Comparison of ENCODE assay signal across 14 cellular contexts in genomic region chr16:4882261-4882632, GRCh38. TPM values are rescaled to one million over a fixed set of nuclear protein-coding genes. Genes with fewer than 3 reads are reported as not detected.
DNase-seq lines count a peak whose midpoint lies in the region; ATAC-seq and TF ChIP-seq lines count a peak whose summit lies in the region.
"Had no signal": no experiment of that assay in that cellular context is flagged by ENCODE, and none has a peak within 500 bp of the region (broad histone marks: within the 10 kb centered on the region; RNA-seq: fewer than 3 reads in every experiment).

No MANE protein-coding gene starts in this region.

- H3K36me3 ChIP-seq in heart left ventricle (peaks cover 15 to 100% (median 96%) of the 10 kb centered on the region in 9 donors), thyroid gland (peaks cover 77 to 87% of the 10 kb centered on the region in 2 donors)

- WGBS in heart left ventricle, 4 donors = 32 to 44% (median 35%) methylated on average over 4 of the region's 4 CpGs
- WGBS in thyroid gland, 2 donors = 36% methylated on average over 4 of the region's 4 CpGs

- H3K9me3 Mint-ChIP-seq in activated T-cell treated with anti-CD3 and anti-CD28 coated beads, Interleukin-2, amount 50 U/mL, for 4 hours = no peaks in the 10 kb centered on the region
- H3K9me3 Mint-ChIP-seq: neural crest cell; stimulated activated effector memory CD8-positive, alpha-beta T cell treated with anti-CD3 and anti-CD28 coated beads, Interleukin-12 subunit alpha, Interleukin-12 subunit beta, amount 100 ng/mL, for 72 hours had no signal

- ATAC-seq in heart left ventricle (no peak), Right ventricle myocardium superior (ENCODE audit: poor library complexity) (no peak)
- ATAC-seq in activated T-cell treated with anti-CD3 and anti-CD28 coated beads, Interleukin-2, amount 50 U/mL, for 4 hours = no peak
- ATAC-seq: activated CD4-positive, alpha-beta T cell treated with anti-CD3 and anti-CD28 coated beads for 36 hours; stimulated activated effector memory CD8-positive, alpha-beta T cell treated with anti-CD3 and anti-CD28 coated beads, Interleukin-12 subunit alpha, Interleukin-12 subunit beta, amount 100 ng/mL, for 72 hours had no signal

- DNase-seq in heart left ventricle (no peak), Right ventricle myocardium superior (no peak), T1000 (lab: John Stamatoyannopoulos, UW) (peak; percentile 21), fibroblast of pulmonary artery (ENCODE audit: low read depth) (peak; percentile 61), thyroid gland (peak in 1 of 2 donors; percentile 46), retina (no peak), nucleus accumbens (lab: John Stamatoyannopoulos, UW) (no peak)
- no peak for DNase-seq in activated T-cell treated with anti-CD3 and anti-CD28 coated beads, Interleukin-2, amount 50 U/mL, for 4 hours
- DNase-seq: activated CD4-positive, alpha-beta T cell treated with anti-CD3 and anti-CD28 coated beads for 36 hours; foreskin melanocyte; kidney had no signal

- H3K27me3 ChIP-seq in heart left ventricle (no peaks in the 10 kb centered on the region), thyroid gland (no peaks in the 10 kb centered on the region)
- H3K27me3 ChIP-seq: BLaER1 treated with 17β-estradiol and CSF1 and Interleukin-3, amounts not matched to agents 10 nM and 100 nM had no signal

- TF ChIP-seq POLR2A in heart left ventricle (IDR thresholded peaks at IDR 0.05) (no peak), thyroid gland (IDR thresholded peaks at IDR 0.05) (no peak)

- intact Hi-C loops in heart left ventricle (cut with DNase I) = no loop called here
- intact Hi-C loops in Right ventricle myocardium superior (cut with DNase I) = no loop called here
- intact Hi-C loops in thyroid gland (cut with DNase I) = loop anchor here (5.0 kb wide), 1 partner anchor 55 kb away; the partner anchor contains the start of gene PPL

- no peak overlapping the region for H3K4me3 Mint-ChIP-seq in activated T-cell treated with anti-CD3 and anti-CD28 coated beads, Interleukin-2, amount 50 U/mL, for 4 hours
- H3K4me3 Mint-ChIP-seq: activated CD4-positive, alpha-beta T cell treated with anti-CD3 and anti-CD28 coated beads for 36 hours; neural crest cell; stimulated activated effector memory CD8-positive, alpha-beta T cell treated with anti-CD3 and anti-CD28 coated beads, Interleukin-12 subunit alpha, Interleukin-12 subunit beta, amount 100 ng/mL, for 72 hours had no signal

- peaks cover 51% of the 10 kb centered on the region for H3K36me3 Mint-ChIP-seq in activated T-cell treated with anti-CD3 and anti-CD28 coated beads, Interleukin-2, amount 50 U/mL, for 4 hours (ENCODE audit: insufficient read depth)

- no peaks in the 10 kb centered on the region for H3K27me3 Mint-ChIP-seq in activated T-cell treated with anti-CD3 and anti-CD28 coated beads, Interleukin-2, amount 50 U/mL, for 4 hours (ENCODE audit: low read depth)
- H3K27me3 Mint-ChIP-seq: activated CD4-positive, alpha-beta T cell treated with anti-CD3 and anti-CD28 coated beads for 36 hours had no signal

- H3K4me3 ChIP-seq in heart left ventricle = no peak overlapping the region
- H3K4me3 ChIP-seq in fibroblast of pulmonary artery (replicated peaks; ENCODE audit: low read depth, low read length) = no peak overlapping the region
- H3K4me3 ChIP-seq in thyroid gland (replicated peaks in 1 of 3) = no peak overlapping the region
- H3K4me3 ChIP-seq: BLaER1 treated with 17β-estradiol and CSF1 and Interleukin-3, amounts not matched to agents 10 nM and 100 nM had no signal

- H3K4me1 ChIP-seq in heart left ventricle = peaks cover 0 to 18% (median 11%) of the 10 kb centered on the region in 12 donors
- peaks cover 7 to 16% of the 10 kb centered on the region in 2 donors for H3K4me1 ChIP-seq in thyroid gland
- H3K4me1 ChIP-seq: BLaER1 treated with 17β-estradiol and CSF1 and Interleukin-3, amounts not matched to agents 10 nM and 100 nM had no signal

- no peaks in the 10 kb centered on the region for H3K9me3 ChIP-seq in heart left ventricle
- H3K9me3 ChIP-seq in thyroid gland = no peaks in the 10 kb centered on the region
- H3K9me3 ChIP-seq: BLaER1 treated with 17β-estradiol and CSF1 and Interleukin-3, amounts not matched to agents 10 nM and 100 nM had no signal

- no peak for TF ChIP-seq CTCF in heart left ventricle (IDR thresholded peaks at IDR 0.05)
- no peak for TF ChIP-seq CTCF in fibroblast of pulmonary artery (IDR thresholded peaks at IDR 0.05; ENCODE audit: low read length, missing control alignments)
- TF ChIP-seq CTCF in thyroid gland (IDR thresholded peaks at IDR 0.05) = no peak

- peak overlapping the region in 7 of 12 donors; percentile 13 to 67 (median 31) for H3K27ac ChIP-seq in heart left ventricle
- H3K27ac ChIP-seq in thyroid gland = peak overlapping the region; percentile 19 to 31 (median 20)
- H3K27ac ChIP-seq: BLaER1 treated with 17β-estradiol and CSF1 and Interleukin-3, amounts not matched to agents 10 nM and 100 nM had no signal

- no peaks in the 10 kb centered on the region for H3K4me1 Mint-ChIP-seq in activated T-cell treated with anti-CD3 and anti-CD28 coated beads, Interleukin-2, amount 50 U/mL, for 4 hours (ENCODE audit: low read depth)
- H3K4me1 Mint-ChIP-seq: activated CD4-positive, alpha-beta T cell treated with anti-CD3 and anti-CD28 coated beads for 36 hours; neural crest cell had no signal

RNA-seq across cellular contexts. Expression of gene UBN1, which starts 35.0 kb away (rescaled TPM):
- total RNA-seq in heart left ventricle (10 to 100 TPM; 25.0 to 77.9 (median 32.7) TPM), Right ventricle myocardium superior (42.1 TPM), thyroid gland (10 to 100 TPM; 27.9 to 40.7 (median 30.5) TPM)
- polyA plus RNA-seq in heart left ventricle = 10 to 100 TPM; 20.3 to 34.2 TPM
- 10 to 100 TPM; 38.2 to 44.6 (median 42.2) TPM for total RNA-seq in activated T-cell treated with anti-CD3 and anti-CD28 coated beads, Interleukin-2, amount 50 U/mL, for 4 hours

RNA-seq across cellular contexts. Expression of gene GLYR1, which starts 35.2 kb away (rescaled TPM):
- 10 to 100 TPM; 54.3 to 96.6 (median 75.8) TPM for total RNA-seq in heart left ventricle
- polyA plus RNA-seq in heart left ventricle = 10 to 100 TPM; 51.3 to 67.2 TPM
- 93.3 TPM for total RNA-seq in Right ventricle myocardium superior
- total RNA-seq in thyroid gland = 10 to 100 TPM; 43.1 to 89.2 (median 75.5) TPM
- 100 to 1,000 TPM; 109 to 116 (median 114) TPM for total RNA-seq in activated T-cell treated with anti-CD3 and anti-CD28 coated beads, Interleukin-2, amount 50 U/mL, for 4 hours

RNA-seq across cellular contexts. Expression of gene PPL, which starts 54.7 kb away (rescaled TPM):
- total RNA-seq in heart left ventricle (10 to 100 TPM in 3 of 9 donors, 1 to 10 TPM in 6; 6.4 to 23.8 (median 8.3) TPM), Right ventricle myocardium superior (14.9 TPM), thyroid gland (10 to 100 TPM; 55.5 to 84.9 (median 72.0) TPM)
- 1 to 10 TPM; 4.3 to 5.1 TPM for polyA plus RNA-seq in heart left ventricle
- total RNA-seq in activated T-cell treated with anti-CD3 and anti-CD28 coated beads, Interleukin-2, amount 50 U/mL, for 4 hours = under 1 TPM; 0.08 to 0.11 (median 0.08) TPM
- total RNA-seq: activated CD4-positive, alpha-beta T cell treated with anti-CD3 and anti-CD28 coated beads for 36 hours had no signal

Comparison
In these comparisons a context has a peak if more than half of its experiments do, and no peak if none do; other contexts are left out.
1. DNase-seq: peak in T1000 (single experiment) and fibroblast of pulmonary artery (single experiment); none in heart left ventricle (0 of 5), Right ventricle myocardium superior (single experiment), activated T-cell treated with anti-CD3 and anti-CD28 coated beads, Interleukin-2, amount 50 U/mL, for 4 hours (single experiment), retina (single experiment) and nucleus accumbens (0 of 56).
2. RNA of gene PPL, which starts 54.7 kb away (total RNA-seq): 55.5 to 84.9 TPM in thyroid gland, 14.9 TPM in Right ventricle myocardium superior (single experiment) and 6.4 to 23.8 TPM in heart left ventricle; 0.08 to 0.11 TPM in activated T-cell treated with anti-CD3 and anti-CD28 coated beads, Interleukin-2, amount 50 U/mL, for 4 hours; every median in the first group is over 4 times any median in the second.